Comparison of ENCODE assay signal across 1 cellular context in the genomic region with DNA sequence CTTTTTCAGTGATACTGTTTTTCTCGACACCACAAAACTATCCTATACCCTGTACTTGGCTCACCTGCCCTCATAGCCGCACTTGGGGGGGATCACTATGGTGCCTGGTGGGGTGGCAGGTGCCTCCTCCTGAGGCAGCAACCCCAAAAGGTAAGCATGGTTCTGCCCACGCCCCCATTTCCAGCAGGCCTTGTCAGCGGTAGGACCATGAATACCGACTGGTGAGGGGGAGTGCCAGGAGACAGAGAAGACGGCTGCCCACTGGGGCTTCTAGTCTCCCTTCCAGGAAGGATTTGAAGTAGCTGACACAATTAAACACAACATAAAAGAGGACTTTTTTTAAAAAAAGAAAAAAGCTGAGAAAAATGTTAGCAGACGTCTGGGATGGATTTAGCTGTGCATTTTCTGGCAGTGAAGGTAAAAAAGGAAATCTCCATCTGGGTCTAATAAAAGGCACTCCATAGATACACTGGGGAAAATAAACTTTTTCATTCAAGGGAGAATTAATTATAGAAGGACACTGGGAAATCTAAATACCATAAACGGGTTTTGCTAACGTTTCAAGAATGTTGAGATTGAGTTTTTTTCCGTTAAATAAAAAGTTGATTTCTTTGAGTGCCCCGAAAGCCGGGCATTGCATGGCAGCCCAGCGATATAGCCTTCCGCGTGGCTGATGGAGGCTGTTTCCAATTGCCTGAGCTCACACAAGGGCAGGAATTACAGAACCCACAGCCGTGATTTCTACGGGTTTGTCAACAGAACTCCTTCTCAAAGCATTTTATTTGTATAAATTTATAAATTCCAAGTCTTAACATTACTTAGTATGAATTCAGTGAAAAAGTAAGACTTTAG.
TF ChIP-seq lines count a peak whose summit lies in the region.

No MANE protein-coding gene starts in this region.

TF ChIP-seq in GM23338, 12 proteins besides CTCF, POLR2A, EP300 and RAD21 (continued from another document):
- TF ChIP-seq, protein P1, sequence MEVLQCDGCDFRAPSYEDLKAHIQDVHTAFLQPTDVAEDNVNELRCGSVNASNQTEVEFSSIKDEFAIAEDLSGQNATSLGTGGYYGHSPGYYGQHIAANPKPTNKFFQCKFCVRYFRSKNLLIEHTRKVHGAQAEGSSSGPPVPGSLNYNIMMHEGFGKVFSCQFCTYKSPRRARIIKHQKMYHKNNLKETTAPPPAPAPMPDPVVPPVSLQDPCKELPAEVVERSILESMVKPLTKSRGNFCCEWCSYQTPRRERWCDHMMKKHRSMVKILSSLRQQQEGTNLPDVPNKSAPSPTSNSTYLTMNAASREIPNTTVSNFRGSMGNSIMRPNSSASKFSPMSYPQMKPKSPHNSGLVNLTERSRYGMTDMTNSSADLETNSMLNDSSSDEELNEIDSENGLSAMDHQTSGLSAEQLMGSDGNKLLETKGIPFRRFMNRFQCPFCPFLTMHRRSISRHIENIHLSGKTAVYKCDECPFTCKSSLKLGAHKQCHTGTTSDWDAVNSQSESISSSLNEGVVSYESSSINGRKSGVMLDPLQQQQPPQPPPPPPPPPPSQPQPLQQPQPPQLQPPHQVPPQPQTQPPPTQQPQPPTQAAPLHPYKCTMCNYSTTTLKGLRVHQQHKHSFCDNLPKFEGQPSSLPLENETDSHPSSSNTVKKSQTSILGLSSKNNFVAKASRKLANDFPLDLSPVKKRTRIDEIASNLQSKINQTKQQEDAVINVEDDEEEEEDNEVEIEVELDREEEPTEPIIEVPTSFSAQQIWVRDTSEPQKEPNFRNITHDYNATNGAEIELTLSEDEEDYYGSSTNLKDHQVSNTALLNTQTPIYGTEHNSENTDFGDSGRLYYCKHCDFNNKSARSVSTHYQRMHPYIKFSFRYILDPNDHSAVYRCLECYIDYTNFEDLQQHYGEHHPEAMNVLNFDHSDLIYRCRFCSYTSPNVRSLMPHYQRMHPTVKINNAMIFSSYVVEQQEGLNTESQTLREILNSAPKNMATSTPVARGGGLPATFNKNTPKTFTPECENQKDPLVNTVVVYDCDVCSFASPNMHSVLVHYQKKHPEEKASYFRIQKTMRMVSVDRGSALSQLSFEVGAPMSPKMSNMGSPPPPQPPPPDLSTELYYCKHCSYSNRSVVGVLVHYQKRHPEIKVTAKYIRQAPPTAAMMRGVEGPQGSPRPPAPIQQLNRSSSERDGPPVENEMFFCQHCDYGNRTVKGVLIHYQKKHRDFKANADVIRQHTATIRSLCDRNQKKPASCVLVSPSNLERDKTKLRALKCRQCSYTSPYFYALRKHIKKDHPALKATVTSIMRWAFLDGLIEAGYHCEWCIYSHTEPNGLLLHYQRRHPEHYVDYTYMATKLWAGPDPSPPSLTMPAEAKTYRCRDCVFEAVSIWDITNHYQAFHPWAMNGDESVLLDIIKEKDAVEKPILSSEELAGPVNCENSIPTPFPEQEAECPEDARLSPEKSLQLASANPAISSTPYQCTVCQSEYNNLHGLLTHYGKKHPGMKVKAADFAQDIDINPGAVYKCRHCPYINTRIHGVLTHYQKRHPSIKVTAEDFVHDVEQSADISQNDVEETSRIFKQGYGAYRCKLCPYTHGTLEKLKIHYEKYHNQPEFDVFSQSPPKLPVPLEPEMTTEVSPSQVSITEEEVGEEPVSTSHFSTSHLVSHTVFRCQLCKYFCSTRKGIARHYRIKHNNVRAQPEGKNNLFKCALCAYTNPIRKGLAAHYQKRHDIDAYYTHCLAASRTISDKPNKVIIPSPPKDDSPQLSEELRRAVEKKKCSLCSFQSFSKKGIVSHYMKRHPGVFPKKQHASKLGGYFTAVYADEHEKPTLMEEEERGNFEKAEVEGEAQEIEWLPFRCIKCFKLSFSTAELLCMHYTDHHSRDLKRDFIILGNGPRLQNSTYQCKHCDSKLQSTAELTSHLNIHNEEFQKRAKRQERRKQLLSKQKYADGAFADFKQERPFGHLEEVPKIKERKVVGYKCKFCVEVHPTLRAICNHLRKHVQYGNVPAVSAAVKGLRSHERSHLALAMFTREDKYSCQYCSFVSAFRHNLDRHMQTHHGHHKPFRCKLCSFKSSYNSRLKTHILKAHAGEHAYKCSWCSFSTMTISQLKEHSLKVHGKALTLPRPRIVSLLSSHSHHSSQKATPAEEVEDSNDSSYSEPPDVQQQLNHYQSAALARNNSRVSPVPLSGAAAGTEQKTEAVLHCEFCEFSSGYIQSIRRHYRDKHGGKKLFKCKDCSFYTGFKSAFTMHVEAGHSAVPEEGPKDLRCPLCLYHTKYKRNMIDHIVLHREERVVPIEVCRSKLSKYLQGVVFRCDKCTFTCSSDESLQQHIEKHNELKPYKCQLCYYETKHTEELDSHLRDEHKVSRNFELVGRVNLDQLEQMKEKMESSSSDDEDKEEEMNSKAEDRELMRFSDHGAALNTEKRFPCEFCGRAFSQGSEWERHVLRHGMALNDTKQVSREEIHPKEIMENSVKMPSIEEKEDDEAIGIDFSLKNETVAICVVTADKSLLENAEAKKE (CRISPR knock-in tag; IDR thresholded peaks at IDR 0.05) = no peak
- TF ChIP-seq EZH2 (IDR thresholded peaks at IDR 0.05; ENCODE audit: low read depth, unreplicated experiment) = no peak
